In genomic region chr2:112706170-112706664, GRCh38 we compare ENCODE assay signal across 1 cellular context.
A peak's percentile ranks its signal among the peaks of the same experiment; 100 is the strongest.
TF ChIP-seq lines count a peak whose summit lies in the region.

No MANE protein-coding gene starts in this region.

TF ChIP-seq in GM12878, 131 proteins besides CTCF, POLR2A, EP300 and RAD21 (continued from another document and continues in another):
- TF ChIP-seq, protein P1, sequence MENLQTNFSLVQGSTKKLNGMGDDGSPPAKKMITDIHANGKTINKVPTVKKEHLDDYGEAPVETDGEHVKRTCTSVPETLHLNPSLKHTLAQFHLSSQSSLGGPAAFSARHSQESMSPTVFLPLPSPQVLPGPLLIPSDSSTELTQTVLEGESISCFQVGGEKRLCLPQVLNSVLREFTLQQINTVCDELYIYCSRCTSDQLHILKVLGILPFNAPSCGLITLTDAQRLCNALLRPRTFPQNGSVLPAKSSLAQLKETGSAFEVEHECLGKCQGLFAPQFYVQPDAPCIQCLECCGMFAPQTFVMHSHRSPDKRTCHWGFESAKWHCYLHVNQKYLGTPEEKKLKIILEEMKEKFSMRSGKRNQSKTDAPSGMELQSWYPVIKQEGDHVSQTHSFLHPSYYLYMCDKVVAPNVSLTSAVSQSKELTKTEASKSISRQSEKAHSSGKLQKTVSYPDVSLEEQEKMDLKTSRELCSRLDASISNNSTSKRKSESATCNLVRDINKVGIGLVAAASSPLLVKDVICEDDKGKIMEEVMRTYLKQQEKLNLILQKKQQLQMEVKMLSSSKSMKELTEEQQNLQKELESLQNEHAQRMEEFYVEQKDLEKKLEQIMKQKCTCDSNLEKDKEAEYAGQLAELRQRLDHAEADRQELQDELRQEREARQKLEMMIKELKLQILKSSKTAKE (IDR thresholded peaks at IDR 0.05; ENCODE audit: low read depth, poor library complexity, severe bottlenecking), result no peak
- TF ChIP-seq CHD1 (IDR thresholded peaks at IDR 0.05; ENCODE audit: low read depth, low read length), result no peak
- TF ChIP-seq ZNF274 (IDR thresholded peaks at IDR 0.05; ENCODE audit: insufficient read depth, insufficient read length), result no peak
- TF ChIP-seq SIX5 (IDR thresholded peaks at IDR 0.05; ENCODE audit: low read depth, low read length, severe bottlenecking), result no peak
- TF ChIP-seq CBFB (IDR thresholded peaks at IDR 0.05; ENCODE audit: low read depth), result peak; percentile 80
- TF ChIP-seq NRF1 (conservative IDR thresholded peaks at IDR 0.05; ENCODE audit: low read depth, low read length), result no peak
- TF ChIP-seq RBBP5 (conservative IDR thresholded peaks at IDR 0.05), result no peak
- no peak for TF ChIP-seq STAT1 (conservative IDR thresholded peaks at IDR 0.05)
- no peak for TF ChIP-seq FOS (IDR thresholded peaks at IDR 0.05; ENCODE audit: borderline replicate concordance, extremely low read depth, insufficient read length)
- TF ChIP-seq EGR1 (IDR thresholded peaks at IDR 0.05; ENCODE audit: borderline replicate concordance in 1 of 2, low read depth in 2 of 2, low read length in 2 of 2), result no peak
- TF ChIP-seq ZNF687 (IDR thresholded peaks at IDR 0.05), result peak; percentile 90
- TF ChIP-seq MEF2A (IDR thresholded peaks at IDR 0.05; ENCODE audit: insufficient read depth, low read depth, low read length), result no peak
- no peak for TF ChIP-seq CHD4 (IDR thresholded peaks at IDR 0.05)
- TF ChIP-seq KDM1A (IDR thresholded peaks at IDR 0.05; ENCODE audit: borderline replicate concordance), result no peak
- TF ChIP-seq SRF (IDR thresholded peaks at IDR 0.05; ENCODE audit: low read depth in 2 of 2, low read length in 2 of 2), result no peak
- TF ChIP-seq, protein P2, sequence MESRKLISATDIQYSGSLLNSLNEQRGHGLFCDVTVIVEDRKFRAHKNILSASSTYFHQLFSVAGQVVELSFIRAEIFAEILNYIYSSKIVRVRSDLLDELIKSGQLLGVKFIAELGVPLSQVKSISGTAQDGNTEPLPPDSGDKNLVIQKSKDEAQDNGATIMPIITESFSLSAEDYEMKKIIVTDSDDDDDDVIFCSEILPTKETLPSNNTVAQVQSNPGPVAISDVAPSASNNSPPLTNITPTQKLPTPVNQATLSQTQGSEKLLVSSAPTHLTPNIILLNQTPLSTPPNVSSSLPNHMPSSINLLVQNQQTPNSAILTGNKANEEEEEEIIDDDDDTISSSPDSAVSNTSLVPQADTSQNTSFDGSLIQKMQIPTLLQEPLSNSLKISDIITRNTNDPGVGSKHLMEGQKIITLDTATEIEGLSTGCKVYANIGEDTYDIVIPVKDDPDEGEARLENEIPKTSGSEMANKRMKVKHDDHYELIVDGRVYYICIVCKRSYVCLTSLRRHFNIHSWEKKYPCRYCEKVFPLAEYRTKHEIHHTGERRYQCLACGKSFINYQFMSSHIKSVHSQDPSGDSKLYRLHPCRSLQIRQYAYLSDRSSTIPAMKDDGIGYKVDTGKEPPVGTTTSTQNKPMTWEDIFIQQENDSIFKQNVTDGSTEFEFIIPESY (IDR thresholded peaks at IDR 0.05), result no peak
- no peak; the same call in 1 of the 2 replicates for TF ChIP-seq HSF1 (IDR thresholded peaks at IDR 0.05; ENCODE audit: low read depth, low read length)
- no peak for TF ChIP-seq PML (IDR thresholded peaks at IDR 0.05; ENCODE audit: low read length)
- no peak for TF ChIP-seq SREBF2 (IDR thresholded peaks at IDR 0.05; ENCODE audit: low read length)
- TF ChIP-seq MAX (IDR thresholded peaks at IDR 0.05; ENCODE audit: low read depth, low read length), result 0 out of 2 replicates have a peak, but pooled peaks have one; percentile 29
- no peak for TF ChIP-seq PKNOX1 (IDR thresholded peaks at IDR 0.05)
- TF ChIP-seq NKRF (conservative IDR thresholded peaks at IDR 0.05), result no peak
- no peak for TF ChIP-seq GABPA (IDR thresholded peaks at IDR 0.05; ENCODE audit: low read depth)
- no peak for TF ChIP-seq IRF4 (IDR thresholded peaks at IDR 0.05; ENCODE audit: low read depth, low read length)
- no peak for TF ChIP-seq RAD51 (IDR thresholded peaks at IDR 0.05)
- no peak for TF ChIP-seq BRCA1 (IDR thresholded peaks at IDR 0.05; ENCODE audit: low read depth, low read length)
- TF ChIP-seq RELB (IDR thresholded peaks at IDR 0.05; ENCODE audit: low read depth), result no peak; the same call in 1 of the 2 replicates
- TF ChIP-seq ZNF217 (IDR thresholded peaks at IDR 0.05), result no peak
- no peak for TF ChIP-seq E2F8 (IDR thresholded peaks at IDR 0.05; ENCODE audit: low read depth, partially characterized antibody)
- TF ChIP-seq, protein P3, sequence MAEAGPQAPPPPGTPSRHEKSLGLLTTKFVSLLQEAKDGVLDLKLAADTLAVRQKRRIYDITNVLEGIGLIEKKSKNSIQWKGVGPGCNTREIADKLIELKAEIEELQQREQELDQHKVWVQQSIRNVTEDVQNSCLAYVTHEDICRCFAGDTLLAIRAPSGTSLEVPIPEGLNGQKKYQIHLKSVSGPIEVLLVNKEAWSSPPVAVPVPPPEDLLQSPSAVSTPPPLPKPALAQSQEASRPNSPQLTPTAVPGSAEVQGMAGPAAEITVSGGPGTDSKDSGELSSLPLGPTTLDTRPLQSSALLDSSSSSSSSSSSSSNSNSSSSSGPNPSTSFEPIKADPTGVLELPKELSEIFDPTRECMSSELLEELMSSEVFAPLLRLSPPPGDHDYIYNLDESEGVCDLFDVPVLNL (IDR thresholded peaks at IDR 0.05; ENCODE audit: low read depth, low read length), result no peak
- TF ChIP-seq TAF1 (IDR thresholded peaks at IDR 0.05; ENCODE audit: borderline replicate concordance, low read depth, low read length), result no peak
- TF ChIP-seq NFXL1 (IDR thresholded peaks at IDR 0.05; ENCODE audit: borderline replicate concordance), result no peak
- no peak for TF ChIP-seq CBX5 (IDR thresholded peaks at IDR 0.05; ENCODE audit: low read depth)
- TF ChIP-seq ATF3 (IDR thresholded peaks at IDR 0.05; ENCODE audit: borderline replicate concordance, extremely low read depth, low read depth, low read length), result no peak
- no peak for TF ChIP-seq YBX1 (IDR thresholded peaks at IDR 0.05)
- TF ChIP-seq PAX8 (IDR thresholded peaks at IDR 0.05), result no peak
- peak; percentile 7; the same call in 1 of the 3 replicates for TF ChIP-seq POU2F2 (IDR thresholded peaks at IDR 0.05; ENCODE audit: borderline replicate concordance, low read depth, low read length)
- 0 out of 2 replicates have a peak, but pooled peaks have one; percentile 10 for TF ChIP-seq SPI1 (IDR thresholded peaks at IDR 0.05; ENCODE audit: borderline replicate concordance, insufficient read depth, low read depth, low read length)
- TF ChIP-seq SMAD5 (IDR thresholded peaks at IDR 0.05; ENCODE audit: low read depth), result 0 out of 2 replicates have a peak, but pooled peaks have one; percentile 42
- peak; percentile 79; the same call in 1 of the 2 replicates for TF ChIP-seq HDGF (IDR thresholded peaks at IDR 0.05)
- no peak for TF ChIP-seq STAT3 (IDR thresholded peaks at IDR 0.05; ENCODE audit: low read depth, low read length)
- TF ChIP-seq MEF2B (IDR thresholded peaks at IDR 0.05; ENCODE audit: partially characterized antibody, poor library complexity, severe bottlenecking), result peak; percentile 25
